ENCODE assay signal across 27 cellular contexts in the genomic region with DNA sequence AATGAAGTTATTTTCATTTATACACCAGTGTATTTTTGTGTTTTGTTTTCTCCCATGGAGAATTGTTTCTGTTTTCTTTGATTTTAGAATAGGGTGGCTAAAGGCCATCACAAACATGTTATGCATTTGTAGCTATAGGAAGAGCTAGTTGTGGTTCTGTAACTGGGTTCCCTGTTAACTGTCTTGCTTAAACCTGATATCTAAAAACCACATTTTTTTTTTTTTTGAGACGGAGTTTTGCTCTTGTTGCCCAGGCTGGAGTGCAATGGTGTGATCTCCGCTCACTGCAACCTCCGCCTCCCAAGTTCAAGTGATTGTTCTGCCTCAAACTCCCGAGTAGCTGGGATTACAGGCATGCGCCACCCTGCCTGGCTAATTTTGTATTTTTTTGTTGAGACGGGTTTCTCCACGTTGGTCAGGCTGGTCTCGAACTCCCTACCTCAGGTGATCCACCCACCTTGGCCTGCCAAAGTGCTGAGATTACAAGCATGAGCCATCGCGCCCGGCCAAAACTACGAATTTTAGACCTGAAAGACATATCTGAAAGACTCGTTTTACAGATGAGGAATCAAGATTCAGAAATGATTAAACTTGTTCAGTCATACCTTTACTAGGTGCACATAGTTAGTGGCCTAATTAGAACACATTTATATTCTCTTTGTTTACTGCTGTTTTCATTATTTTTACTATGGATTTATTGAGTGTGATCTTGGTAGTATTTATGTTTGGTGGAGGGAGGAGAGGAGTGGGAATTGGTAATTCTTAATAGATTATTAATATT. TPM values are rescaled to one million over a fixed set of nuclear protein-coding genes. Genes with fewer than 3 reads are reported as not detected.
DNase-seq lines count a peak whose midpoint lies in the region; ATAC-seq and TF ChIP-seq lines count a peak whose summit lies in the region.
"Had no signal": no experiment of that assay in that cellular context is flagged by ENCODE, and none has a peak within 500 bp of the region (broad histone marks: within the 10 kb centered on the region; RNA-seq: fewer than 3 reads in every experiment).

No MANE protein-coding gene starts in this region.

- H3K27me3 ChIP-seq in CD8-positive, alpha-beta T cell (ENCODE audit: insufficient read depth, low read length): no peaks in the 10 kb centered on the region
- H3K27me3 ChIP-seq: gastrocnemius medialis, Peyer's patch, upper lobe of left lung had no signal

- peak overlapping the region; percentile 60 for H3K27ac Mint-ChIP-seq in CD8-positive, alpha-beta T cell
- H3K27ac Mint-ChIP-seq in naive thymus-derived CD8-positive, alpha-beta T cell: peak overlapping the region in 5 of 10 donors; percentile 20 to 67 (median 52)

- intact Hi-C loops in CD8-positive, alpha-beta T cell (cut with DNase I, micrococcal nuclease): loop anchor here in 1 of 2 experiments (2.0 kb wide), 1 partner anchor 14 kb away; no protein-coding TSS in a partner anchor

- H3K27me3 Mint-ChIP-seq in CD8-positive, alpha-beta T cell (ENCODE audit: low read depth): no peaks in the 10 kb centered on the region
- no peaks in the 10 kb centered on the region for H3K27me3 Mint-ChIP-seq in naive thymus-derived CD8-positive, alpha-beta T cell
- H3K27me3 Mint-ChIP-seq: central memory CD8-positive, alpha-beta T cell had no signal

- peaks cover 12% of the 10 kb centered on the region for H3K36me3 Mint-ChIP-seq in CD8-positive, alpha-beta T cell
- H3K36me3 Mint-ChIP-seq in naive thymus-derived CD8-positive, alpha-beta T cell: peaks cover 0 to 19% (median 5%) of the 10 kb centered on the region in 3 donors

- peaks cover 81% of the 10 kb centered on the region for H3K4me1 Mint-ChIP-seq in CD8-positive, alpha-beta T cell (ENCODE audit: low read depth)
- H3K4me1 Mint-ChIP-seq in naive thymus-derived CD8-positive, alpha-beta T cell: peaks cover 19 to 87% (median 72%) of the 10 kb centered on the region in 4 donors

- DNase-seq in activated T-cell treated with anti-CD3 and anti-CD28 coated beads for 48 hours (ENCODE audit: low read depth) (peak; percentile 12), activated T-cell treated with anti-CD3 and anti-CD28 coated beads for 4 hours (no peak), GM19240 (ENCODE audit: insufficient read length, low spot score) (no peak)
- DNase-seq in CD8-positive, alpha-beta T cell: no peak
- DNase-seq in naive thymus-derived CD8-positive, alpha-beta T cell: no peak
- DNase-seq: activated CD4-positive, CD25-positive, alpha-beta regulatory T cell; AML-193; dermis blood vessel endothelial cell; gastrocnemius medialis; hippocampal formation; KG1; NCI-H1417; NCI-H2029 treated with DMSO at 0.1 percent for 48 hours; NCI-H226; NCI-H69; nucleus accumbens; Peyer's patch; psoas muscle; SIG-M5; SW 1271; upper lobe of left lung had no signal

- POLR2A ChIA-PET in CD8-positive, alpha-beta T cell (lab: Charles Lee): interaction anchor here (0.7 to 5.7 kb wide), 2 partner anchors 15 to 292 kb away, joined by 3 to 25 read pairs; partner anchors contain the start of gene SCAF8
- POLR2A ChIA-PET in naive thymus-derived CD8-positive, alpha-beta T cell (lab: Charles Lee): no interaction called here

- H3K9me3 ChIP-seq in CD8-positive, alpha-beta T cell (ENCODE audit: low read length): no peaks in the 10 kb centered on the region
- H3K9me3 ChIP-seq: A549, gastrocnemius medialis, HAP-1, Peyer's patch, psoas muscle, upper lobe of left lung had no signal

- TF ChIP-seq CTCF in CD8-positive, alpha-beta T cell (IDR thresholded peaks at IDR 0.05): no peak
- TF ChIP-seq CTCF in VCaP (conservative IDR thresholded peaks at IDR 0.05): no peak

- CTCF ChIA-PET in CD8-positive, alpha-beta T cell (lab: Charles Lee): no interaction called here

- no peaks in the 10 kb centered on the region for H3K36me3 ChIP-seq in CD8-positive, alpha-beta T cell (ENCODE audit: insufficient read depth, low read length)
- H3K36me3 ChIP-seq: gastrocnemius medialis, HAP-1, Peyer's patch, upper lobe of left lung had no signal

- H3K4me3 Mint-ChIP-seq in CD8-positive, alpha-beta T cell: no peak overlapping the region
- peak overlapping the region in 6 of 10 donors; percentile 6 to 30 (median 15) for H3K4me3 Mint-ChIP-seq in naive thymus-derived CD8-positive, alpha-beta T cell
- H3K4me3 Mint-ChIP-seq: central memory CD8-positive, alpha-beta T cell had no signal

- no peak for ATAC-seq in CD8-positive, alpha-beta T cell
- no peak for ATAC-seq in naive thymus-derived CD8-positive, alpha-beta T cell
- ATAC-seq in HG02642 (IDR thresholded peaks at IDR 0.05; ENCODE audit: poor library complexity, unreplicated experiment) (no peak), GM19023 (IDR thresholded peaks at IDR 0.05; ENCODE audit: unreplicated experiment) (no peak)
- ATAC-seq: A549, gastrocnemius medialis, psoas muscle had no signal

- no peak overlapping the region for H3K4me3 ChIP-seq in CD8-positive, alpha-beta T cell (ENCODE audit: low read depth, low read length)
- H3K4me3 ChIP-seq: A549, gastrocnemius medialis, HAP-1, Peyer's patch, psoas muscle, upper lobe of left lung had no signal

- H3K4me1 ChIP-seq in CD8-positive, alpha-beta T cell (ENCODE audit: insufficient read depth, low read length): peaks cover 39% of the 10 kb centered on the region

- H3K9me3 Mint-ChIP-seq in CD8-positive, alpha-beta T cell: no peaks in the 10 kb centered on the region
- no peaks in the 10 kb centered on the region for H3K9me3 Mint-ChIP-seq in naive thymus-derived CD8-positive, alpha-beta T cell
- H3K9me3 Mint-ChIP-seq: central memory CD8-positive, alpha-beta T cell had no signal

- no peak overlapping the region for H3K27ac ChIP-seq in CD8-positive, alpha-beta T cell (ENCODE audit: low read depth, low read length)
- 0 out of 2 replicates have a peak overlapping the region, but pooled peaks have one; percentile 59 for H3K27ac ChIP-seq in VCaP
- H3K27ac ChIP-seq: A549, gastrocnemius medialis, Peyer's patch, psoas muscle, upper lobe of left lung had no signal

RNA-seq across cellular contexts. Expression of gene SCAF8, which starts 18.0 kb away (rescaled TPM):
- total RNA-seq in CD8-positive, alpha-beta T cell: 10 to 100 TPM; 85.0 to 86.6 TPM
- 10 to 100 TPM; 65.2 to 67.1 TPM for total RNA-seq in naive thymus-derived CD8-positive, alpha-beta T cell
- polyA plus RNA-seq in naive thymus-derived CD8-positive, alpha-beta T cell: 10 to 100 TPM; 11.0 to 17.4 (median 13.4) TPM
